Comparison of ENCODE assay signal across 21 cellular contexts in genomic region chr15:93706881-93707280, GRCh38.
DNase-seq lines count a peak whose midpoint lies in the region; ATAC-seq and TF ChIP-seq lines count a peak whose summit lies in the region.
"Had no signal": no experiment of that assay in that cellular context is flagged by ENCODE, and none has a peak within 500 bp of the region (broad histone marks: within the 10 kb centered on the region; RNA-seq: fewer than 3 reads in every experiment).

No MANE protein-coding gene starts in this region.

- H3K4me1 ChIP-seq in RWPE2 (ENCODE audit: insufficient read depth, poor library complexity, severe bottlenecking), result peaks cover 27% of the 10 kb centered on the region
- H3K4me1 ChIP-seq: BLaER1 had no signal

- peak overlapping the region; percentile 13 to 89 (median 83) for H3K27ac Mint-ChIP-seq in nephron
- H3K27ac Mint-ChIP-seq: B cell; CD4-positive, CD25-positive, alpha-beta regulatory T cell; CD8-positive, alpha-beta T cell had no signal

- peaks cover 4% of the 10 kb centered on the region for H3K9me3 Mint-ChIP-seq in nephron
- H3K9me3 Mint-ChIP-seq: CD8-positive, alpha-beta T cell had no signal

- peaks cover 64% of the 10 kb centered on the region for H3K4me1 Mint-ChIP-seq in nephron
- H3K4me1 Mint-ChIP-seq: B cell; CD4-positive, CD25-positive, alpha-beta regulatory T cell had no signal

- H3K27me3 Mint-ChIP-seq in nephron (ENCODE audit: low read depth), result no peaks in the 10 kb centered on the region
- H3K27me3 Mint-ChIP-seq: B cell; CD4-positive, CD25-positive, alpha-beta regulatory T cell had no signal

- no peaks in the 10 kb centered on the region for H3K9me3 ChIP-seq in RWPE2 (ENCODE audit: severe bottlenecking)
- H3K9me3 ChIP-seq: BLaER1 had no signal

- H3K27ac ChIP-seq in RWPE2 (ENCODE audit: poor library complexity, severe bottlenecking), result peak overlapping the region; percentile 34
- H3K27ac ChIP-seq: 22Rv1, BLaER1, C4-2B, GM23248 had no signal

- H3K4me3 ChIP-seq in RWPE2 (ENCODE audit: severe bottlenecking), result no peak overlapping the region
- H3K4me3 ChIP-seq: BLaER1, GM23248 had no signal

- no peaks in the 10 kb centered on the region for H3K36me3 ChIP-seq in RWPE2 (ENCODE audit: low read depth)
- H3K36me3 ChIP-seq: BLaER1 had no signal

- no peak for ATAC-seq in RWPE2 (ENCODE audit: low read depth)
- ATAC-seq in HG02642 (IDR thresholded peaks at IDR 0.05; ENCODE audit: poor library complexity, unreplicated experiment), result no peak
- ATAC-seq: CD8-positive, alpha-beta T cell; HCT116 had no signal

- DNase-seq in AG08395 (ENCODE audit: low spot score) (peak; percentile 18), GM03348 (ENCODE audit: low spot score) (peak; percentile 52), RWPE2 (ENCODE audit: low spot score) (no peak), HT-29 (ENCODE audit: low spot score) (no peak), COLO829 (ENCODE audit: low spot score) (no peak)
- DNase-seq in activated CD4-positive, alpha-beta T cell treated with anti-CD3 and anti-CD28 coated beads, Interleukin-2, amount 50 U/mL, for 48 hours, result no peak
- DNase-seq: CD4-positive, CD25-positive, alpha-beta regulatory T cell; CD8-positive, alpha-beta T cell; DMS 273 treated with DMSO at 0.1 percent for 48 hours; DMS79; EL; GDM1; GM23248; H7 had no signal

- TF ChIP-seq CTCF in RWPE2 (IDR thresholded peaks at IDR 0.05; ENCODE audit: poor library complexity, severe bottlenecking), result no peak
- no peak for TF ChIP-seq CTCF in nephron (IDR thresholded peaks at IDR 0.05; ENCODE audit: unreplicated experiment in 3 of 3)

- H3K27me3 ChIP-seq in RWPE2 (ENCODE audit: insufficient read depth, poor library complexity, severe bottlenecking), result no peaks in the 10 kb centered on the region
- H3K27me3 ChIP-seq: BLaER1 had no signal

- no peaks in the 10 kb centered on the region for H3K36me3 Mint-ChIP-seq in nephron (ENCODE audit: low read depth)
- H3K36me3 Mint-ChIP-seq: CD4-positive, CD25-positive, alpha-beta regulatory T cell; CD8-positive, alpha-beta T cell had no signal

- peak overlapping the region in 2 of 3 experiments; percentile 38 to 56 for H3K4me3 Mint-ChIP-seq in nephron
- H3K4me3 Mint-ChIP-seq: B cell; CD4-positive, CD25-positive, alpha-beta regulatory T cell; CD8-positive, alpha-beta T cell had no signal

Comparison
In these comparisons a context has a peak if more than half of its experiments do, and no peak if none do; other contexts are left out.
1. DNase-seq: peak in AG08395 (single experiment) and GM03348 (single experiment); none in RWPE2 (single experiment), HT-29 (single experiment), COLO829 (single experiment) and activated CD4-positive, alpha-beta T cell treated with anti-CD3 and anti-CD28 coated beads, Interleukin-2, amount 50 U/mL, for 48 hours (0 of 2).